ENCODE assay signal across 12 cellular contexts in the genomic region with DNA sequence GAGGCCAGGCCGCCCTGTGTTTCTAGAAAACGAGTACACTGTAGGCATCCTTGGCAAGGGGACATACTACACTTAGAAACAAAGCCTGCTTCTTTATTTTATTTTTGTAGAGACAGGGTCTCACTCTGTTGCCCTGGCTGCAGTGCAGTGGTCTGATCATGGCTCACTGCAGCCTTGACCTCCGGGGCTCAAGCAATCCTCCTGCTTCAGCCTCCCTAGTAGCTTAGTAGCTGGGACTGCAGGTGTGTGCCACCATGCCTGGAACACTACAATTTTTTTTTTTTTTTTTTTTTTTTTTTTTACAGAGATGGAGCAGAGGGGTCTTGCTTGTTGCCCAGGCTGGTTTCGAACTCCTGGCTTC.
DNase-seq lines count a peak whose midpoint lies in the region; ATAC-seq, FAIRE-seq and TF ChIP-seq lines count a peak whose summit lies in the region.
"Had no signal": no experiment of that assay in that cellular context is flagged by ENCODE, and none has a peak within 500 bp of the region (broad histone marks: within the 10 kb centered on the region; RNA-seq: fewer than 3 reads in every experiment).

No MANE protein-coding gene starts in this region.

- POLR2A ChIA-PET in HepG2 (lab: Yijun Ruan, JAX), result interaction anchor here (0.6 to 3.1 kb wide), 6 partner anchors 12 to 947 kb away, joined by 3 to 14 read pairs (median 5); partner anchors contain the start of gene AMZ2

- H3K36me3 ChIP-seq in ACC112 (ENCODE audit: insufficient read depth, low read length), result no peaks in the 10 kb centered on the region
- no peaks in the 10 kb centered on the region for H3K36me3 ChIP-seq in HepG2 (replicated peaks in 1 of 2; ENCODE audit: control insufficient read depth in 1 of 2, insufficient read depth in 2 of 2, low read length in 2 of 2)
- no peaks in the 10 kb centered on the region for H3K36me3 ChIP-seq in skeletal muscle tissue (ENCODE audit: control insufficient read depth in 3 of 3, insufficient read depth in 3 of 3, low read length in 3 of 3)
- H3K36me3 ChIP-seq: SJCRH30 had no signal

- H3K9me3 ChIP-seq in HepG2 (ENCODE audit: low read length), result no peaks in the 10 kb centered on the region
- no peaks in the 10 kb centered on the region for H3K9me3 ChIP-seq in skeletal muscle tissue (ENCODE audit: control insufficient read depth in 3 of 3, low read length in 3 of 3)
- H3K9me3 ChIP-seq: SJCRH30 had no signal

- H3K79me2 ChIP-seq in ACC112 (ENCODE audit: control insufficient read depth, insufficient read depth, low read length, unreplicated experiment), result no peaks in the 10 kb centered on the region
- H3K79me2 ChIP-seq in HepG2 (ENCODE audit: insufficient read depth, low read length), result peaks cover 8% of the 10 kb centered on the region

- TF ChIP-seq EP300 in HepG2 (IDR thresholded peaks at IDR 0.05; ENCODE audit: low read depth in 2 of 2, low read length in 2 of 2) (no peak), HepG2 (CRISPR knock-in tag; IDR thresholded peaks at IDR 0.05; ENCODE audit: borderline replicate concordance) (no peak)

- ATAC-seq in HepG2 (no peak), HG03342 (IDR thresholded peaks at IDR 0.05; ENCODE audit: unreplicated experiment) (no peak), GM21528 (IDR thresholded peaks at IDR 0.05; ENCODE audit: low FRiP score, unreplicated experiment) (no peak), HG03045 (IDR thresholded peaks at IDR 0.05; ENCODE audit: unreplicated experiment) (no peak)

- intact Hi-C loops in HepG2 (cut with micrococcal nuclease; ENCODE audit: unreplicated experiment), result loop anchor here (2.0 kb wide), 3 partner anchors 66 to 86 kb away; partner anchors contain the start of gene WIPI1

- TF ChIP-seq CTCF in HepG2 (CRISPR knock-in tag; IDR thresholded peaks at IDR 0.05), result no peak

- H3K9ac ChIP-seq in HepG2 (ENCODE audit: insufficient read depth, low read depth, low read length), result peak overlapping the region; percentile 93
- H3K9ac ChIP-seq in skeletal muscle tissue (ENCODE audit: low read depth in 1 of 3, low read length in 3 of 3), result peak overlapping the region; percentile 47 to 88 (median 57)

- H4K20me1 ChIP-seq in HepG2 (ENCODE audit: insufficient read depth, low read length), result no peaks in the 10 kb centered on the region

- CTCF ChIA-PET in HepG2 (lab: Yijun Ruan, JAX; ENCODE audit: low intra/inter-chr PET ratio, low total read pairs), result no interaction called here

- TSS peak; percentile 53 for BruUV-seq in HepG2 (replicated peaks; lab: Mats Ljungman, UMichigan)

- peak overlapping the region; percentile 89 for H3K4me2 ChIP-seq in HepG2 (ENCODE audit: low read depth, low read length)

- FAIRE-seq in HepG2 (lab: Jason Lieb, UNC), result no peak
- FAIRE-seq: TTC549 had no signal

- WGBS in adipose tissue, 3 donors, result 59 to 81% (median 73%) methylated on average over 4 of the region's 4 CpGs
- whole genome bisulfite sequencing in HepG2 (ENCODE audit: low lambda C conversion rate), result 41% methylated on average over 4 of the region's 4 CpGs

- in situ Hi-C loops in HepG2 (cut with HindIII; ENCODE audit: extremely low pct_ligation_motif_present, low pct_unique_long_range_greater_than_20kb), result loop anchor here (5.0 kb wide), 1 partner anchor 87 kb away; the partner anchor contains the start of genes ARSG and SLC16A6

- TF ChIP-seq POLR2A in HepG2 (IDR thresholded peaks at IDR 0.05; ENCODE audit: insufficient read depth in 1 of 2, low read depth in 2 of 2, low read length in 2 of 2), result no peak

- H3K4me1 ChIP-seq in ACC112 (ENCODE audit: control insufficient read depth, insufficient read depth, low read length, unreplicated experiment), result peaks cover 60% of the 10 kb centered on the region
- H3K4me1 ChIP-seq in HepG2 (ENCODE audit: insufficient read depth, low read length), result peaks cover 82% of the 10 kb centered on the region
- H3K4me1 ChIP-seq in skeletal muscle tissue (ENCODE audit: control insufficient read depth in 3 of 3, insufficient read depth in 3 of 3, low read length in 3 of 3), result peaks cover 33 to 39% (median 34%) of the 10 kb centered on the region in 3 donors

- DNase-seq in HepG2 (ENCODE audit: low spot score) (no peak), DMS153 treated with DMSO at 0.1 percent for 48 hours (lab: John Stamatoyannopoulos, UW; ENCODE audit: unreplicated experiment) (no peak)
- DNase-seq: activated naive CD4-positive, alpha-beta T cell treated with anti-CD3 and anti-CD28 coated beads for 36 hours; Karpas-422 had no signal

- H2AFZ ChIP-seq in ACC112 (ENCODE audit: low read length, unreplicated experiment) (no peak overlapping the region), HepG2 (ENCODE audit: low read length) (no peak overlapping the region)

- H3K4me3 ChIP-seq in ACC112 (ENCODE audit: low read depth, low read length), result no peak overlapping the region
- peak overlapping the region in 1 of 3 experiments; percentile 72; a peak in 2 of 6 replicates for H3K4me3 ChIP-seq in HepG2 (replicated peaks in 1 of 3; ENCODE audit: insufficient read depth in 1 of 3, low read depth in 2 of 3, low read length in 3 of 3)
- H3K4me3 ChIP-seq in skeletal muscle tissue (ENCODE audit: low read length in 3 of 3), result peak overlapping the region in 1 of 3 donors; percentile 41
- H3K4me3 ChIP-seq: SJCRH30 had no signal

- H3K27me3 ChIP-seq in ACC112 (ENCODE audit: insufficient read depth, low read length) (no peaks in the 10 kb centered on the region), HepG2 (ENCODE audit: control insufficient read depth in 1 of 2, insufficient read depth in 2 of 2, low read length in 2 of 2) (no peaks in the 10 kb centered on the region), skeletal muscle tissue (ENCODE audit: control insufficient read depth in 3 of 3, insufficient read depth in 3 of 3, low read length in 3 of 3) (no peaks in the 10 kb centered on the region)
- H3K27me3 ChIP-seq: SJCRH30 had no signal

- H3K27ac ChIP-seq in ACC112 (ENCODE audit: low read depth, low read length) (peak overlapping the region; percentile 95), adipose tissue (ENCODE audit: low read depth, low read length) (peak overlapping the region; percentile 82), HepG2 (ENCODE audit: extremely low read length, insufficient read depth, low read length) (peak overlapping the region; percentile 97), skeletal muscle tissue (ENCODE audit: low read depth, low read length) (peak overlapping the region; percentile 90)
- H3K27ac ChIP-seq: SJCRH30 had no signal

- no peak; the same call in 1 of the 2 replicates for TF ChIP-seq RAD21 in HepG2 (CRISPR knock-in tag; IDR thresholded peaks at IDR 0.05)

TF ChIP-seq in HepG2, 621 proteins besides CTCF, POLR2A, EP300 and RAD21 (continues in another document):
- TF ChIP-seq, protein P1, sequence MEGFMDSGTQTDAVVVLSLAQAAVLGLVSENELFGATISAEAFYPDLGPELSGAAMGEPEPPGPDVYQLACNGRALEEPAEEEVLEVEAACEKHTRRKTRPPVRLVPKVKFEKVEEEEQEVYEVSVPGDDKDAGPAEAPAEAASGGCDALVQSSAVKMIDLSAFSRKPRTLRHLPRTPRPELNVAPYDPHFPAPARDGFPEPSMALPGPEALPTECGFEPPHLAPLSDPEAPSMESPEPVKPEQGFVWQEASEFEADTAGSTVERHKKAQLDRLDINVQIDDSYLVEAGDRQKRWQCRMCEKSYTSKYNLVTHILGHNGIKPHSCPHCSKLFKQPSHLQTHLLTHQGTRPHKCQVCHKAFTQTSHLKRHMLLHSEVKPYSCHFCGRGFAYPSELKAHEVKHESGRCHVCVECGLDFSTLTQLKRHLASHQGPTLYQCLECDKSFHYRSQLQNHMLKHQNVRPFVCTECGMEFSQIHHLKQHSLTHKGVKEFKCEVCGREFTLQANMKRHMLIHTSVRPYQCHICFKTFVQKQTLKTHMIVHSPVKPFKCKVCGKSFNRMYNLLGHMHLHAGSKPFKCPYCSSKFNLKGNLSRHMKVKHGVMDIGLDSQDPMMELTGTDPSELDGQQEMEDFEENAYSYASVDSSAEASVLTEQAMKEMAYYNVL (CRISPR knock-in tag; IDR thresholded peaks at IDR 0.05; ENCODE audit: borderline replicate concordance), result no peak
- TF ChIP-seq RXRA (CRISPR knock-in tag; IDR thresholded peaks at IDR 0.05), result 0 out of 2 replicates have a peak, but pooled peaks have one; percentile 4
- 0 out of 2 replicates have a peak, but pooled peaks have one; percentile 8 for TF ChIP-seq SALL1 (CRISPR knock-in tag; IDR thresholded peaks at IDR 0.05)
- no peak for TF ChIP-seq GLI4 (CRISPR knock-in tag; IDR thresholded peaks at IDR 0.05; ENCODE audit: borderline replicate concordance)
- peak; percentile 46; the same call in 1 of the 2 replicates for TF ChIP-seq MAF1 (CRISPR knock-in tag; IDR thresholded peaks at IDR 0.05; ENCODE audit: borderline replicate concordance)
- TF ChIP-seq, protein P2, sequence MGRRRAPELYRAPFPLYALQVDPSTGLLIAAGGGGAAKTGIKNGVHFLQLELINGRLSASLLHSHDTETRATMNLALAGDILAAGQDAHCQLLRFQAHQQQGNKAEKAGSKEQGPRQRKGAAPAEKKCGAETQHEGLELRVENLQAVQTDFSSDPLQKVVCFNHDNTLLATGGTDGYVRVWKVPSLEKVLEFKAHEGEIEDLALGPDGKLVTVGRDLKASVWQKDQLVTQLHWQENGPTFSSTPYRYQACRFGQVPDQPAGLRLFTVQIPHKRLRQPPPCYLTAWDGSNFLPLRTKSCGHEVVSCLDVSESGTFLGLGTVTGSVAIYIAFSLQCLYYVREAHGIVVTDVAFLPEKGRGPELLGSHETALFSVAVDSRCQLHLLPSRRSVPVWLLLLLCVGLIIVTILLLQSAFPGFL (CRISPR knock-in tag; IDR thresholded peaks at IDR 0.05), result peak; percentile 38; the same call in 1 of the 2 replicates
- TF ChIP-seq ZNF781 (CRISPR knock-in tag; IDR thresholded peaks at IDR 0.05; ENCODE audit: borderline replicate concordance, not compliant biosample characterization), result peak; percentile 11
- peak; percentile 4; the same call in 1 of the 2 replicates for TF ChIP-seq SNAPC2 (CRISPR knock-in tag; IDR thresholded peaks at IDR 0.05)
- TF ChIP-seq ZNF616 (CRISPR knock-in tag; IDR thresholded peaks at IDR 0.05; ENCODE audit: low read depth), result no peak
- peak; percentile 94 for TF ChIP-seq ADNP (CRISPR knock-in tag; IDR thresholded peaks at IDR 0.05)
- peak; percentile 85 for TF ChIP-seq ZNF121 (CRISPR knock-in tag; IDR thresholded peaks at IDR 0.05)
- peak; percentile 81 for TF ChIP-seq ZMYM3 (CRISPR knock-in tag; IDR thresholded peaks at IDR 0.05)
